In genomic region chr11:82939456-82939855, GRCh38 we compare ENCODE assay signal across 30 cellular contexts. TPM values are rescaled to one million over a fixed set of nuclear protein-coding genes. Genes with fewer than 3 reads are reported as not detected.
A peak's percentile ranks its signal among the peaks of the same experiment; 100 is the strongest.
DNase-seq lines count a peak whose midpoint lies in the region; ATAC-seq, FAIRE-seq and TF ChIP-seq lines count a peak whose summit lies in the region.
"Had no signal": no experiment of that assay in that cellular context is flagged by ENCODE, and none has a peak within 500 bp of the region (broad histone marks: within the 10 kb centered on the region; RNA-seq: fewer than 3 reads in every experiment).

No MANE protein-coding gene starts in this region.

- H3K4me3 Mint-ChIP-seq in activated naive CD8-positive, alpha-beta T cell treated with anti-CD3 and anti-CD28 coated beads, Interleukin-2, amount 50 U/mL, for 24 hours = no peak overlapping the region
- no peak overlapping the region for H3K4me3 Mint-ChIP-seq in activated naive CD8-positive, alpha-beta T cell treated with anti-CD3 and anti-CD28 coated beads for 36 hours
- H3K4me3 Mint-ChIP-seq in CD4-positive, CD25-positive, alpha-beta regulatory T cell = no peak overlapping the region
- H3K4me3 Mint-ChIP-seq: CD14-positive monocyte; CD4-positive, alpha-beta T cell; CD8-positive, alpha-beta T cell had no signal

- no peak for DNase-seq in activated naive CD8-positive, alpha-beta T cell treated with anti-CD3 and anti-CD28 coated beads, Interleukin-2, amount 50 U/mL, for 24 hours
- no peak for DNase-seq in activated naive CD8-positive, alpha-beta T cell treated with anti-CD3 and anti-CD28 coated beads for 36 hours
- DNase-seq in CD4-positive, CD25-positive, alpha-beta regulatory T cell = no peak
- DNase-seq in bronchial epithelial cell (ENCODE audit: low read depth) = peak; percentile 54
- peak; percentile 61 to 73 for DNase-seq in foreskin keratinocyte
- no peak for DNase-seq in superior temporal gyrus (ENCODE audit: extremely low spot score)
- DNase-seq: 8988T; ACHN; BE2C; C1 segment of cervical spinal cord; Caco-2; Calu3; CD4-positive, alpha-beta T cell; CD8-positive, alpha-beta T cell; DMS 273 treated with DMSO at 0.1 percent for 48 hours; DMS153; DMS53; DMS79; DND-41; EL; GDM1 had no signal

- H3K27me3 Mint-ChIP-seq in activated naive CD8-positive, alpha-beta T cell treated with anti-CD3 and anti-CD28 coated beads, Interleukin-2, amount 50 U/mL, for 24 hours = no peaks in the 10 kb centered on the region
- no peaks in the 10 kb centered on the region for H3K27me3 Mint-ChIP-seq in activated naive CD8-positive, alpha-beta T cell treated with anti-CD3 and anti-CD28 coated beads for 36 hours
- no peaks in the 10 kb centered on the region for H3K27me3 Mint-ChIP-seq in CD4-positive, CD25-positive, alpha-beta regulatory T cell
- H3K27me3 Mint-ChIP-seq: CD4-positive, alpha-beta T cell had no signal

- ATAC-seq in activated naive CD8-positive, alpha-beta T cell treated with anti-CD3 and anti-CD28 coated beads, Interleukin-2, amount 50 U/mL, for 24 hours = peak; percentile 33
- ATAC-seq in CD4-positive, CD25-positive, alpha-beta regulatory T cell (ENCODE audit: low read depth in 2 of 2) = no peak
- ATAC-seq in foreskin keratinocyte (no peak), HG03354 (IDR thresholded peaks at IDR 0.05; ENCODE audit: poor library complexity, severe bottlenecking, unreplicated experiment) (no peak), HG02798 (IDR thresholded peaks at IDR 0.05; ENCODE audit: poor library complexity, unreplicated experiment) (no peak)
- ATAC-seq: CD8-positive, alpha-beta T cell; GM12878 had no signal

- no peak overlapping the region for H3K4me3 ChIP-seq in CD4-positive, CD25-positive, alpha-beta regulatory T cell (ENCODE audit: low read depth, low read length)
- H3K4me3 ChIP-seq in bronchial epithelial cell (ENCODE audit: low read depth, low read length) = no peak overlapping the region
- H3K4me3 ChIP-seq: BLaER1, GM12878 had no signal

- no peaks in the 10 kb centered on the region for H3K4me1 ChIP-seq in CD4-positive, CD25-positive, alpha-beta regulatory T cell (ENCODE audit: control insufficient read depth, insufficient read depth, low read length, poor library complexity, severe bottlenecking)
- no peaks in the 10 kb centered on the region for H3K4me1 ChIP-seq in foreskin keratinocyte
- H3K4me1 ChIP-seq: BE2C, BLaER1 had no signal

- no peaks in the 10 kb centered on the region for H3K36me3 ChIP-seq in CD4-positive, CD25-positive, alpha-beta regulatory T cell (ENCODE audit: control insufficient read depth, insufficient read depth, low read length)
- no peaks in the 10 kb centered on the region for H3K36me3 ChIP-seq in bronchial epithelial cell (ENCODE audit: control insufficient read depth, insufficient read depth, low read length)

- H3K9me3 ChIP-seq in CD4-positive, CD25-positive, alpha-beta regulatory T cell (ENCODE audit: control insufficient read depth in 2 of 2, low read length in 2 of 2) = no peaks in the 10 kb centered on the region
- H3K9me3 ChIP-seq: BE2C had no signal

- H3K4me1 Mint-ChIP-seq in activated naive CD8-positive, alpha-beta T cell treated with anti-CD3 and anti-CD28 coated beads, Interleukin-2, amount 50 U/mL, for 24 hours = peaks cover 8% of the 10 kb centered on the region
- peaks cover 14% of the 10 kb centered on the region for H3K4me1 Mint-ChIP-seq in activated naive CD8-positive, alpha-beta T cell treated with anti-CD3 and anti-CD28 coated beads for 36 hours
- H3K4me1 Mint-ChIP-seq in CD4-positive, CD25-positive, alpha-beta regulatory T cell = peaks cover 0 to 18% (median 8%) of the 10 kb centered on the region in 4 donors
- H3K4me1 Mint-ChIP-seq: CD14-positive monocyte had no signal

- no peak for FAIRE-seq in bronchial epithelial cell (lab: Jason Lieb, UNC)
- FAIRE-seq: A204.1, D721Med, GM12878, GM12892, GM18507 had no signal

- H3K27ac ChIP-seq in CD4-positive, CD25-positive, alpha-beta regulatory T cell (ENCODE audit: insufficient read depth, low read length, poor library complexity, severe bottlenecking) = no peak overlapping the region
- no peak overlapping the region for H3K27ac ChIP-seq in foreskin keratinocyte
- H3K27ac ChIP-seq: BLaER1 had no signal

- no peaks in the 10 kb centered on the region for H3K27me3 ChIP-seq in CD4-positive, CD25-positive, alpha-beta regulatory T cell (ENCODE audit: control insufficient read depth, insufficient read depth, low read length)
- H3K27me3 ChIP-seq in bronchial epithelial cell (ENCODE audit: control insufficient read depth, insufficient read depth, low read length) (no peaks in the 10 kb centered on the region), foreskin keratinocyte (no peaks in the 10 kb centered on the region)
- H3K27me3 ChIP-seq: BE2C, BLaER1 had no signal

- H3K9me3 Mint-ChIP-seq in activated naive CD8-positive, alpha-beta T cell treated with anti-CD3 and anti-CD28 coated beads, Interleukin-2, amount 50 U/mL, for 24 hours = peaks cover 15% of the 10 kb centered on the region
- H3K9me3 Mint-ChIP-seq in activated naive CD8-positive, alpha-beta T cell treated with anti-CD3 and anti-CD28 coated beads for 36 hours = peaks cover 27% of the 10 kb centered on the region
- H3K9me3 Mint-ChIP-seq in CD4-positive, CD25-positive, alpha-beta regulatory T cell = peaks cover 0 to 16% (median 5%) of the 10 kb centered on the region in 7 donors

- no peak overlapping the region for H3K27ac Mint-ChIP-seq in activated naive CD8-positive, alpha-beta T cell treated with anti-CD3 and anti-CD28 coated beads, Interleukin-2, amount 50 U/mL, for 24 hours
- no peak overlapping the region for H3K27ac Mint-ChIP-seq in activated naive CD8-positive, alpha-beta T cell treated with anti-CD3 and anti-CD28 coated beads for 36 hours
- H3K27ac Mint-ChIP-seq in CD4-positive, CD25-positive, alpha-beta regulatory T cell = peak overlapping the region in 2 of 3 donors; percentile 3 to 73
- H3K27ac Mint-ChIP-seq: CD14-positive monocyte; CD4-positive, alpha-beta T cell; CD8-positive, alpha-beta T cell had no signal

- no peak for TF ChIP-seq CTCF in bronchial epithelial cell (IDR thresholded peaks at IDR 0.05; ENCODE audit: insufficient read depth, low read length, severe bottlenecking)
- TF ChIP-seq CTCF in foreskin keratinocyte (conservative IDR thresholded peaks at IDR 0.05) = no peak

- H3K36me3 Mint-ChIP-seq in activated naive CD8-positive, alpha-beta T cell treated with anti-CD3 and anti-CD28 coated beads, Interleukin-2, amount 50 U/mL, for 24 hours (ENCODE audit: low read depth) = peaks cover 23% of the 10 kb centered on the region
- H3K36me3 Mint-ChIP-seq in activated naive CD8-positive, alpha-beta T cell treated with anti-CD3 and anti-CD28 coated beads for 36 hours = peaks cover 54% of the 10 kb centered on the region
- H3K36me3 Mint-ChIP-seq in CD4-positive, CD25-positive, alpha-beta regulatory T cell = no peaks in the 10 kb centered on the region

RNA-seq across cellular contexts. Expression of gene DDIAS, which starts 37.9 kb away (rescaled TPM):
- total RNA-seq in activated naive CD8-positive, alpha-beta T cell treated with anti-CD3 and anti-CD28 coated beads for 36 hours = 10 to 100 TPM; 28.8 to 31.8 TPM
- 2.2 TPM for total RNA-seq in CD4-positive, CD25-positive, alpha-beta regulatory T cell
- polyA plus RNA-seq in CD4-positive, CD25-positive, alpha-beta regulatory T cell = 1 to 10 TPM in 3 of 4 donors, under 1 TPM in 1; 0.86 to 2.8 (median 1.3) TPM
- total RNA-seq in bronchial epithelial cell (under 0.01 and 0.26 TPM in 2 replicates), foreskin keratinocyte (17.2 and 17.9 TPM in 2 replicates)
- polyA plus RNA-seq in foreskin keratinocyte = 6.1 and 7.8 TPM in 2 replicates

RNA-seq across cellular contexts. Expression of gene PRCP, which starts 39.2 kb away (rescaled TPM):
- 10 to 100 TPM; 30.3 to 30.8 TPM for total RNA-seq in activated naive CD8-positive, alpha-beta T cell treated with anti-CD3 and anti-CD28 coated beads for 36 hours
- 19.7 TPM for total RNA-seq in CD4-positive, CD25-positive, alpha-beta regulatory T cell
- 10 to 100 TPM; 27.4 to 41.9 (median 32.8) TPM for polyA plus RNA-seq in CD4-positive, CD25-positive, alpha-beta regulatory T cell
- total RNA-seq in bronchial epithelial cell (10.0 and 25.9 TPM in 2 replicates), foreskin keratinocyte (24.2 and 28.8 TPM in 2 replicates)
- polyA plus RNA-seq in foreskin keratinocyte = 21.4 and 29.2 TPM in 2 replicates

Comparison
In these comparisons a context has a peak if more than half of its experiments do, and no peak if none do; other contexts are left out.
1. DNase-seq: peak in bronchial epithelial cell (single experiment) and foreskin keratinocyte (2 of 2); none in activated naive CD8-positive, alpha-beta T cell treated with anti-CD3 and anti-CD28 coated beads, Interleukin-2, amount 50 U/mL, for 24 hours (single experiment), activated naive CD8-positive, alpha-beta T cell treated with anti-CD3 and anti-CD28 coated beads for 36 hours (single experiment), CD4-positive, CD25-positive, alpha-beta regulatory T cell (0 of 3) and superior temporal gyrus (single experiment).
2. H3K27ac Mint-ChIP-seq: peak in CD4-positive, CD25-positive, alpha-beta regulatory T cell (2 of 3); none in activated naive CD8-positive, alpha-beta T cell treated with anti-CD3 and anti-CD28 coated beads, Interleukin-2, amount 50 U/mL, for 24 hours (single experiment) and activated naive CD8-positive, alpha-beta T cell treated with anti-CD3 and anti-CD28 coated beads for 36 hours (single experiment).